Comparison of ENCODE assay signal across 1 cellular context in genomic region chr2:157876066-157876770, GRCh38.
TF ChIP-seq lines count a peak whose summit lies in the region.

Gene ACVR1 (minus strand): TSS chr2:157876330. CDS start chr2:157799493, 76,837 bp downstream.

TF ChIP-seq in A549, 52 proteins besides CTCF, POLR2A, EP300 and RAD21 (continued from another document):
- TF ChIP-seq GATA3 (IDR thresholded peaks at IDR 0.05; ENCODE audit: borderline replicate concordance) (no peak), MAX (IDR thresholded peaks at IDR 0.05) (0 out of 2 replicates have a peak, but pooled peaks have one; percentile 23), FOSL2 (IDR thresholded peaks at IDR 0.05) (no peak), FOSL2 (CRISPR knock-in tag; IDR thresholded peaks at IDR 0.05) (no peak), RCOR1 (IDR thresholded peaks at IDR 0.05; ENCODE audit: low read depth, low read length) (no peak), SMC3 (IDR thresholded peaks at IDR 0.05) (peak; percentile 48; the same call in 2 of the 3 replicates), ZFP36 (IDR thresholded peaks at IDR 0.05; ENCODE audit: borderline replicate concordance, partially characterized antibody) (peak; percentile 42)
